In the genomic region with DNA sequence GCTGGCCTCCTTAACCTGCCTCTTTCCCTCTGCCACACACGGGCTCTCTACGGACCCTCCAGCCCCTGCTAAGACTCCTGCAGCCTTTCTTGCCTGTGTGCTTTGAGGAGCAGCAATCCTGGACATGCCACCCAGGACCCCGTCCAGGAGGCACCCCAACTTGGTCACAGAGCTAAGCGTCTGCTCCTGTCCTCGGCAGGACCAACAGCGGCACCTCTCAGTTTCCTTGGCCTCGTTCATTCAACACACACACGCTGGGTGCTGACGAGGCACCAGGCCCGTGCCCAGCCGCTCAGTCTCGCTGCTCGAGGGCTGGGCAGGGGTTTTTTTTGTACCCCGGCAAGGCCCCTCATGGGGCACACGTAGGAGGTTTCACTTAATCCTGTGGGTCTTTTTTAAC, we compare ENCODE assay signal across 1 cellular context.
TF ChIP-seq lines count a peak whose summit lies in the region.

No MANE protein-coding gene starts in this region.

TF ChIP-seq in H1, 55 proteins besides CTCF, POLR2A, EP300 and RAD21:
- TF ChIP-seq YY1 (IDR thresholded peaks at IDR 0.05; ENCODE audit: low read depth, low read length) (no peak), ZNF274 (IDR thresholded peaks at IDR 0.05; ENCODE audit: borderline replicate concordance, extremely low read depth, low read length) (no peak), RNF2 (IDR thresholded peaks at IDR 0.05; ENCODE audit: borderline replicate concordance, low read depth, low read length, missing control alignments, poor library complexity, severe bottlenecking) (no peak), CEBPB (IDR thresholded peaks at IDR 0.05; ENCODE audit: low read depth, low read length) (no peak), CHD1 (IDR thresholded peaks at IDR 0.05; ENCODE audit: low read depth, low read length) (no peak), CBX5 (IDR thresholded peaks at IDR 0.05; ENCODE audit: low read depth, low read length) (no peak), BRCA1 (IDR thresholded peaks at IDR 0.05; ENCODE audit: low read depth, low read length) (no peak), EZH2 (IDR thresholded peaks at IDR 0.05; ENCODE audit: low read depth, low read length, severe bottlenecking) (no peak), TCF12 (IDR thresholded peaks at IDR 0.05; ENCODE audit: low read depth, low read length) (no peak), EGR1 (IDR thresholded peaks at IDR 0.05; ENCODE audit: borderline replicate concordance, low read depth, low read length) (no peak), SAP30 (IDR thresholded peaks at IDR 0.05; ENCODE audit: insufficient read depth, insufficient replicate concordance, low read length) (no peak)
- TF ChIP-seq, protein P1, sequence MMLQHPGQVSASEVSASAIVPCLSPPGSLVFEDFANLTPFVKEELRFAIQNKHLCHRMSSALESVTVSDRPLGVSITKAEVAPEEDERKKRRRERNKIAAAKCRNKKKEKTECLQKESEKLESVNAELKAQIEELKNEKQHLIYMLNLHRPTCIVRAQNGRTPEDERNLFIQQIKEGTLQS (IDR thresholded peaks at IDR 0.05; ENCODE audit: insufficient read depth, low read depth, low read length) = no peak
